ENCODE assay signal across 17 cellular contexts in genomic region chr2:129738799-129739198, GRCh38.
DNase-seq lines count a peak whose midpoint lies in the region; ATAC-seq and TF ChIP-seq lines count a peak whose summit lies in the region.
"Had no signal": no experiment of that assay in that cellular context is flagged by ENCODE, and none has a peak within 500 bp of the region (broad histone marks: within the 10 kb centered on the region; RNA-seq: fewer than 3 reads in every experiment).

No MANE protein-coding gene starts in this region.

- H3K4me1 ChIP-seq in endodermal cell (ENCODE audit: control insufficient read depth, insufficient read depth, low read length) = no peaks in the 10 kb centered on the region
- H3K4me1 ChIP-seq: Caco-2 had no signal

- H3K4me3 ChIP-seq in coronary artery (no peak overlapping the region), endodermal cell (ENCODE audit: low read length) (no peak overlapping the region)
- H3K4me3 ChIP-seq: GM12878, GM23248 had no signal

- H3K27me3 ChIP-seq in endodermal cell (ENCODE audit: control insufficient read depth, insufficient read depth, low read length, poor library complexity, severe bottlenecking) = no peaks in the 10 kb centered on the region

- H3K9ac ChIP-seq in endodermal cell (ENCODE audit: extremely low read depth, low read length, poor library complexity, severe bottlenecking) = no peak overlapping the region
- H3K9ac ChIP-seq: GM23248 had no signal

- H3K27me3 Mint-ChIP-seq in endodermal cell (ENCODE audit: insufficient read depth) (peaks cover 6% of the 10 kb centered on the region), osteocyte (ENCODE audit: unreplicated experiment) (no peaks in the 10 kb centered on the region)

- no peaks in the 10 kb centered on the region for H3K9me3 ChIP-seq in endodermal cell (ENCODE audit: control insufficient read depth, low read length)
- H3K9me3 ChIP-seq: Caco-2 had no signal

- H3K36me3 ChIP-seq in endodermal cell (ENCODE audit: control insufficient read depth, insufficient read depth, low read length) = no peaks in the 10 kb centered on the region

- peak; percentile 61 for DNase-seq in coronary artery (ENCODE audit: low spot score)
- peak; percentile 26 for DNase-seq in endodermal cell
- peak; percentile 79 for DNase-seq in osteocyte (ENCODE audit: extremely low spot score, unreplicated experiment)
- no peak for DNase-seq in NOMO-1 (lab: John Stamatoyannopoulos, UW; ENCODE audit: unreplicated experiment in 2 of 2)
- DNase-seq in NCI-H2196 (lab: John Stamatoyannopoulos, UW; ENCODE audit: unreplicated experiment) = no peak
- DNase-seq: C1 segment of cervical spinal cord; Caco-2; CD4-positive, alpha-beta memory T cell; DMS 273 treated with DMSO at 0.1 percent for 48 hours; DMS79; EL; GDM1; GM23248; H7; HCEC 1CT had no signal

- no peaks in the 10 kb centered on the region for H3K36me3 Mint-ChIP-seq in endodermal cell (ENCODE audit: low read depth)
- no peaks in the 10 kb centered on the region for H3K36me3 Mint-ChIP-seq in osteocyte (ENCODE audit: unreplicated experiment)
- H3K36me3 Mint-ChIP-seq: CD4-positive, alpha-beta memory T cell had no signal

- ATAC-seq in HG02642 (IDR thresholded peaks at IDR 0.05; ENCODE audit: poor library complexity, unreplicated experiment) = no peak
- ATAC-seq: GM12878 had no signal

- no peak overlapping the region for H3K27ac ChIP-seq in coronary artery
- no peak overlapping the region for H3K27ac ChIP-seq in endodermal cell (ENCODE audit: low read depth, low read length)
- H3K27ac ChIP-seq: GM23248 had no signal

- H3K27ac Mint-ChIP-seq in endodermal cell (no peak overlapping the region), osteocyte (ENCODE audit: unreplicated experiment) (no peak overlapping the region)
- H3K27ac Mint-ChIP-seq: CD4-positive, alpha-beta memory T cell had no signal

- no peaks in the 10 kb centered on the region for H3K4me1 Mint-ChIP-seq in endodermal cell
- no peaks in the 10 kb centered on the region for H3K4me1 Mint-ChIP-seq in osteocyte (ENCODE audit: unreplicated experiment)
- H3K4me1 Mint-ChIP-seq: CD4-positive, alpha-beta memory T cell had no signal

- no peak for TF ChIP-seq CTCF in coronary artery (IDR thresholded peaks at IDR 0.05)
- TF ChIP-seq CTCF in endodermal cell (conservative IDR thresholded peaks at IDR 0.05) = no peak
- no peak for TF ChIP-seq CTCF in osteocyte (IDR thresholded peaks at IDR 0.05)

- H3K9me3 Mint-ChIP-seq in endodermal cell (no peaks in the 10 kb centered on the region), osteocyte (ENCODE audit: unreplicated experiment) (peaks cover 38% of the 10 kb centered on the region)

- H3K4me3 Mint-ChIP-seq in endodermal cell = no peak overlapping the region
- H3K4me3 Mint-ChIP-seq in osteocyte (ENCODE audit: unreplicated experiment) = no peak overlapping the region
- H3K4me3 Mint-ChIP-seq: CD4-positive, alpha-beta memory T cell had no signal

- WGBS in endodermal cell (ENCODE audit: insufficient coverage in 1 of 2, insufficient read length in 1 of 2), 2 experiments = 93 to 96% methylated on average over 10 to 16 of the region's 16 CpGs

Comparison
In these comparisons a context has a peak if more than half of its experiments do, and no peak if none do; other contexts are left out.
1. DNase-seq: peak in coronary artery (single experiment), endodermal cell (single experiment) and osteocyte (single experiment); none in NOMO-1 (0 of 2) and NCI-H2196 (single experiment).